ENCODE assay signal across 27 cellular contexts in genomic region chr1:212733109-212733508, GRCh38.
"Had no signal": no experiment of that assay in that cellular context is flagged by ENCODE, and none has a peak within 500 bp of the region (broad histone marks: within the 10 kb centered on the region; RNA-seq: fewer than 3 reads in every experiment).

No MANE protein-coding gene starts in this region.

- ATAC-seq: naive thymus-derived CD8-positive, alpha-beta T cell; natural killer cell treated with Interleukin-12 subunit alpha and Interleukin-12 subunit beta and Interleukin-15 and Interleukin-18, amount 100 ng/mL, for 72 hours; psoas muscle; right cardiac atrium; sciatic nerve; stimulated activated memory B cell treated with anti-CD40 and anti-IgM and Interleukin-4, amounts not matched to agents 10 μg/mL and 1 μg/mL and 100 μg/mL, for 72 hours; stimulated activated naive CD8-positive, alpha-beta T cell treated with anti-CD3 and anti-CD28 coated beads, Interleukin-15, amount 100 ng/mL, for 72 hours; stimulated activated naive CD8-positive, alpha-beta T cell treated with anti-CD3 and anti-CD28 coated beads, Interleukin-15, Interleukin-2, amounts not matched to agents 100 U/mL and 50 U/mL, for 24 hours; upper lobe of right lung had no signal

- H3K4me1 Mint-ChIP-seq: neural progenitor cell had no signal

- H3K27me3 Mint-ChIP-seq: naive thymus-derived CD8-positive, alpha-beta T cell; natural killer cell treated with Interleukin-12 subunit alpha and Interleukin-12 subunit beta and Interleukin-15 and Interleukin-18, amount 100 ng/mL, for 72 hours; progenitor cell of endocrine pancreas; stimulated activated memory B cell treated with anti-CD40 and anti-IgM and Interleukin-4, amounts not matched to agents 10 μg/mL and 1 μg/mL and 100 μg/mL, for 72 hours; stimulated activated naive CD8-positive, alpha-beta T cell treated with anti-CD3 and anti-CD28 coated beads, Interleukin-15, amount 100 ng/mL, for 72 hours; type B pancreatic cell had no signal

- DNase-seq: naive thymus-derived CD8-positive, alpha-beta T cell; occipital lobe; ovary; posterior cingulate gyrus; psoas muscle; right cardiac atrium; spleen; stimulated activated CD4-positive, alpha-beta T cell treated with anti-CD3 and anti-CD28 coated beads, Interleukin-12 subunit alpha, Interleukin-12 subunit beta, amount 100 ng/mL, for 4 hours; stimulated activated CD4-positive, alpha-beta T cell treated with anti-CD3 and anti-CD28 coated beads, Interleukin-1b, Interleukin-23, amount 100 ng/mL, for 48 hours; stimulated activated CD4-positive, alpha-beta T cell treated with anti-CD3 and anti-CD28 coated beads, Interleukin-4, amount 100 ng/mL, for 1 hour; stimulated activated CD4-positive, alpha-beta T cell treated with anti-CD3 and anti-CD28 coated beads, Interleukin-4, amount 100 ng/mL, for 4 hours; stimulated activated CD8-positive, alpha-beta memory T cell treated with anti-CD3 and anti-CD28 coated beads, Interleukin-4, amount 100 ng/mL, for 48 hours; stimulated activated naive CD4-positive, alpha-beta T cell; stimulated activated naive CD8-positive, alpha-beta T cell treated with anti-CD3 and anti-CD28 coated beads, Interleukin-15, amount 100 ng/mL, for 72 hours; stimulated activated naive CD8-positive, alpha-beta T cell treated with anti-CD3 and anti-CD28 coated beads, Interleukin-15, Interleukin-2, amounts not matched to agents 100 U/mL and 50 U/mL, for 24 hours; substantia nigra; testis; tibial artery; transverse colon; upper lobe of right lung; uterus had no signal

- H3K27ac Mint-ChIP-seq: natural killer cell treated with Interleukin-12 subunit alpha and Interleukin-12 subunit beta and Interleukin-15 and Interleukin-18, amount 100 ng/mL, for 72 hours; neural progenitor cell; progenitor cell of endocrine pancreas; stimulated activated memory B cell treated with anti-CD40 and anti-IgM and Interleukin-4, amounts not matched to agents 10 μg/mL and 1 μg/mL and 100 μg/mL, for 72 hours; stimulated activated naive CD8-positive, alpha-beta T cell treated with anti-CD3 and anti-CD28 coated beads, Interleukin-15, amount 100 ng/mL, for 72 hours; type B pancreatic cell had no signal

- H3K4me3 Mint-ChIP-seq: naive thymus-derived CD8-positive, alpha-beta T cell; natural killer cell treated with Interleukin-12 subunit alpha and Interleukin-12 subunit beta and Interleukin-15 and Interleukin-18, amount 100 ng/mL, for 72 hours; neural progenitor cell; stimulated activated memory B cell treated with anti-CD40 and anti-IgM and Interleukin-4, amounts not matched to agents 10 μg/mL and 1 μg/mL and 100 μg/mL, for 72 hours; stimulated activated naive CD8-positive, alpha-beta T cell treated with anti-CD3 and anti-CD28 coated beads, Interleukin-15, amount 100 ng/mL, for 72 hours; type B pancreatic cell had no signal

- H3K9me3 Mint-ChIP-seq: naive thymus-derived CD8-positive, alpha-beta T cell; natural killer cell treated with Interleukin-12 subunit alpha and Interleukin-12 subunit beta and Interleukin-15 and Interleukin-18, amount 100 ng/mL, for 72 hours; neural progenitor cell; stimulated activated memory B cell treated with anti-CD40 and anti-IgM and Interleukin-4, amounts not matched to agents 10 μg/mL and 1 μg/mL and 100 μg/mL, for 72 hours; stimulated activated naive CD8-positive, alpha-beta T cell treated with anti-CD3 and anti-CD28 coated beads, Interleukin-15, amount 100 ng/mL, for 72 hours; type B pancreatic cell had no signal
